ENCODE assay signal across 15 cellular contexts in the genomic region with DNA sequence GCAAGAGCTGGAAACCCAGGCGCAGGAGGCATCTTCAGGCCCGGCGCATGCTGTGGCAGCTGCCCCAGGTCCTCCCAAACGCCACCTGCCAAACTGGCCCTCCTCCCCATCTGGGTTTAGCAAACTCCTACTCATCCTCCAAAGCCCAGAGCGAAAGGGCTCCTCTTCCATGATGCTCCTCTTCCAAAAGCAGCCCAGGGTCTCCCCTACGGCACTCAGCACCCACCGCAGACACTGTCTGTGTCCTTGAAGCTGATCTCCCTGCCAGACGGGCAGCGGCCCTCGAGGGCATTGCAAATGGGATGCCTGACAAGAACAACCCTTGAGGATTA. TPM values are rescaled to one million over a fixed set of nuclear protein-coding genes. Genes with fewer than 3 reads are reported as not detected.
A peak's percentile ranks its signal among the peaks of the same experiment; 100 is the strongest.
DNase-seq lines count a peak whose midpoint lies in the region; ATAC-seq and TF ChIP-seq lines count a peak whose summit lies in the region.
"Had no signal": no experiment of that assay in that cellular context is flagged by ENCODE, and none has a peak within 500 bp of the region (broad histone marks: within the 10 kb centered on the region; RNA-seq: fewer than 3 reads in every experiment).

No MANE protein-coding gene starts in this region.

- H3K27me3 Mint-ChIP-seq in activated CD4-positive, alpha-beta T cell treated with anti-CD3 and anti-CD28 coated beads, Interleukin-2, amount 10 ng/mL, durations not matched to agents 7 days and 5 days = peaks cover 24% of the 10 kb centered on the region
- H3K27me3 Mint-ChIP-seq in brain (peaks cover 42% of the 10 kb centered on the region), nephron progenitor cell (ENCODE audit: low read depth, poor library complexity) (peaks cover 20% of the 10 kb centered on the region)

- no peaks in the 10 kb centered on the region for H3K4me1 Mint-ChIP-seq in activated CD4-positive, alpha-beta T cell treated with anti-CD3 and anti-CD28 coated beads, Interleukin-2, amount 10 ng/mL, durations not matched to agents 7 days and 5 days
- H3K4me1 Mint-ChIP-seq in brain = peaks cover 33% of the 10 kb centered on the region
- peaks cover 14% of the 10 kb centered on the region for H3K4me1 Mint-ChIP-seq in nephron progenitor cell

- no peak overlapping the region for H3K4me3 Mint-ChIP-seq in activated CD4-positive, alpha-beta T cell treated with anti-CD3 and anti-CD28 coated beads, Interleukin-2, amount 10 ng/mL, durations not matched to agents 7 days and 5 days
- no peak overlapping the region for H3K4me3 Mint-ChIP-seq in brain
- no peak overlapping the region for H3K4me3 Mint-ChIP-seq in nephron progenitor cell
- H3K4me3 Mint-ChIP-seq: CD4-positive, CD25-positive, alpha-beta regulatory T cell; CD8-positive, alpha-beta T cell; GM23338 had no signal

- no peaks in the 10 kb centered on the region for H3K9me3 Mint-ChIP-seq in activated CD4-positive, alpha-beta T cell treated with anti-CD3 and anti-CD28 coated beads, Interleukin-2, amount 10 ng/mL, durations not matched to agents 7 days and 5 days
- H3K9me3 Mint-ChIP-seq in brain (peaks cover 0 to 11% (median 0%) of the 10 kb centered on the region in 5 experiments), nephron progenitor cell (no peaks in the 10 kb centered on the region)
- H3K9me3 Mint-ChIP-seq: CD4-positive, CD25-positive, alpha-beta regulatory T cell; CD8-positive, alpha-beta T cell; GM23338 had no signal

- no peak for DNase-seq in activated CD4-positive, alpha-beta T cell treated with anti-CD3 and anti-CD28 coated beads, Interleukin-2, amount 10 ng/mL, durations not matched to agents 7 days and 5 days
- no peak for DNase-seq in activated CD4-positive, alpha-beta T cell treated with anti-CD3 and anti-CD28 coated beads, Interleukin-2, amount 50 U/mL, for 48 hours
- DNase-seq in nephron progenitor cell = no peak
- no peak for DNase-seq in NCI-H1105 treated with DMSO at 0.1 percent for 48 hours (lab: John Stamatoyannopoulos, UW)
- no peak for DNase-seq in NCI-H69 (lab: John Stamatoyannopoulos, UW)
- DNase-seq: 8988T; ACHN; Caco-2; CD4-positive, CD25-positive, alpha-beta regulatory T cell; CD8-positive, alpha-beta T cell; DMS153; DND-41 had no signal

- peak overlapping the region; percentile 19 for H3K27ac Mint-ChIP-seq in activated CD4-positive, alpha-beta T cell treated with anti-CD3 and anti-CD28 coated beads, Interleukin-2, amount 10 ng/mL, durations not matched to agents 7 days and 5 days
- H3K27ac Mint-ChIP-seq in brain = peak overlapping the region in 3 of 5 experiments; percentile 20 to 81 (median 69)
- peak overlapping the region; percentile 44 for H3K27ac Mint-ChIP-seq in nephron progenitor cell
- H3K27ac Mint-ChIP-seq: CD4-positive, CD25-positive, alpha-beta regulatory T cell; CD8-positive, alpha-beta T cell; GM23338 had no signal

- TF ChIP-seq CTCF in brain (conservative IDR thresholded peaks at IDR 0.05) = no peak
- no peak for TF ChIP-seq CTCF in nephron progenitor cell (IDR thresholded peaks at IDR 0.05)

- no peaks in the 10 kb centered on the region for H3K36me3 Mint-ChIP-seq in activated CD4-positive, alpha-beta T cell treated with anti-CD3 and anti-CD28 coated beads, Interleukin-2, amount 10 ng/mL, durations not matched to agents 7 days and 5 days (ENCODE audit: low read depth)
- no peaks in the 10 kb centered on the region for H3K36me3 Mint-ChIP-seq in brain
- no peaks in the 10 kb centered on the region for H3K36me3 Mint-ChIP-seq in nephron progenitor cell (ENCODE audit: low read depth)
- H3K36me3 Mint-ChIP-seq: CD4-positive, CD25-positive, alpha-beta regulatory T cell; CD8-positive, alpha-beta T cell had no signal

- no peak for ATAC-seq in GM18907 (IDR thresholded peaks at IDR 0.05; ENCODE audit: unreplicated experiment)
- ATAC-seq: CD8-positive, alpha-beta T cell; GM23338 had no signal

- POLR2A ChIA-PET in activated CD4-positive, alpha-beta T cell treated with anti-CD3 and anti-CD28 coated beads, Interleukin-2, amount 10 ng/mL, durations not matched to agents 7 days and 5 days (lab: Charles Lee) = no interaction called here

- CTCF ChIA-PET in activated CD4-positive, alpha-beta T cell treated with anti-CD3 and anti-CD28 coated beads, Interleukin-2, amount 10 ng/mL, durations not matched to agents 7 days and 5 days (lab: Charles Lee) = no interaction called here

RNA-seq across cellular contexts. Expression of a gene that starts 25.9 kb away (rescaled TPM):
- total RNA-seq in activated CD4-positive, alpha-beta T cell treated with anti-CD3 and anti-CD28 coated beads, Interleukin-2, amount 10 ng/mL, durations not matched to agents 7 days and 5 days = under 1 TPM; 0.29 to 0.40 TPM
- polyA plus RNA-seq in brain (ENCODE audit: insufficient read depth, low read depth, low replicate concordance) = 323 TPM

Comparison
In these comparisons a context has a peak if more than half of its experiments do, and no peak if none do; other contexts are left out.
1. H3K27ac Mint-ChIP-seq: peak in every context shown above with its lines; median percentile 69 in brain; 44 in nephron progenitor cell; 19 in activated CD4-positive, alpha-beta T cell treated with anti-CD3 and anti-CD28 coated beads, Interleukin-2, amount 10 ng/mL, durations not matched to agents 7 days and 5 days.